Comparison of ENCODE assay signal across 9 cellular contexts in genomic region chr7:22672892-22673637, GRCh38. TPM values are rescaled to one million over a fixed set of nuclear protein-coding genes. Genes with fewer than 3 reads are reported as not detected.
A peak's percentile ranks its signal among the peaks of the same experiment; 100 is the strongest.
DNase-seq lines count a peak whose midpoint lies in the region; ATAC-seq and TF ChIP-seq lines count a peak whose summit lies in the region.
"Had no signal": no experiment of that assay in that cellular context is flagged by ENCODE, and none has a peak within 500 bp of the region (broad histone marks: within the 10 kb centered on the region; RNA-seq: fewer than 3 reads in every experiment).

No MANE protein-coding gene starts in this region.

- peak; percentile 74 for ATAC-seq in GM19372 (IDR thresholded peaks at IDR 0.05; ENCODE audit: low read depth, unreplicated experiment)
- peak; percentile 61 for ATAC-seq in HG03108 (IDR thresholded peaks at IDR 0.05; ENCODE audit: unreplicated experiment)
- ATAC-seq in activated B cell treated with CpG ODN at 0.5 μM for 24 hours (ENCODE audit: low read depth), result peak; percentile 57
- no peak for ATAC-seq in left lobe of liver

- H3K4me2 ChIP-seq in BLaER1 treated with 17β-estradiol and CSF1 and Interleukin-3, amounts not matched to agents 10 nM and 100 nM, result peak overlapping the region; percentile 33 to 85 (median 60)

- H4K20me1 ChIP-seq in BLaER1 treated with 17β-estradiol and CSF1 and Interleukin-3, amounts not matched to agents 10 nM and 100 nM, result no peaks in the 10 kb centered on the region

- peaks cover 13% of the 10 kb centered on the region for H3K36me3 Mint-ChIP-seq in activated B cell treated with CpG ODN at 0.5 μM for 24 hours (ENCODE audit: low read depth)
- peaks cover 1% of the 10 kb centered on the region for H3K36me3 Mint-ChIP-seq in chondrocyte (ENCODE audit: low read depth)

- CTCF ChIA-PET in activated B cell treated with CpG ODN at 0.5 μM for 24 hours (lab: Charles Lee), result interaction anchor here (0.8 to 4.0 kb wide), 6 partner anchors 11 to 112 kb away, joined by 3 to 39 read pairs (median 4); partner anchors contain the start of gene IL6

- no peaks in the 10 kb centered on the region; a peak in 1 of 22 replicates for H3K27me3 ChIP-seq in BLaER1 treated with 17β-estradiol and CSF1 and Interleukin-3, amounts not matched to agents 10 nM and 100 nM

- H3K27ac Mint-ChIP-seq in activated B cell treated with CpG ODN at 0.5 μM for 24 hours (peak overlapping the region; percentile 89), chondrocyte (ENCODE audit: unreplicated experiment) (no peak overlapping the region)

- DNase-seq in activated B cell treated with CpG ODN at 0.5 μM for 24 hours, result no peak
- no peak for DNase-seq in NCI-H1436 treated with DMSO at 0.1 percent for 48 hours (lab: John Stamatoyannopoulos, UW)
- no peak for DNase-seq in chondrocyte (ENCODE audit: low spot score)
- no peak for DNase-seq in SKM-1 treated with dmso at 0.1 percent for 144 hours (lab: John Stamatoyannopoulos, UW; ENCODE audit: unreplicated experiment)
- DNase-seq in left lobe of liver (ENCODE audit: low spot score), result no peak
- DNase-seq: small intestine had no signal

- H3K9ac ChIP-seq in BLaER1 treated with 17β-estradiol and CSF1 and Interleukin-3, amounts not matched to agents 10 nM and 100 nM, result no peak overlapping the region

- peaks cover 57 to 98% (median 60%) of the 10 kb centered on the region in 10 experiments for H3K4me1 ChIP-seq in BLaER1 treated with 17β-estradiol and CSF1 and Interleukin-3, amounts not matched to agents 10 nM and 100 nM

- H3K4me1 Mint-ChIP-seq in activated B cell treated with CpG ODN at 0.5 μM for 24 hours (peaks cover 93% of the 10 kb centered on the region), chondrocyte (ENCODE audit: low read depth) (peaks cover 38% of the 10 kb centered on the region)

- H3K27ac ChIP-seq in BLaER1 treated with 17β-estradiol and CSF1 and Interleukin-3, amounts not matched to agents 10 nM and 100 nM, result peak overlapping the region in 5 of 11 experiments; percentile 31 to 40 (median 36); a peak in 8 of 22 replicates

- POLR2A ChIA-PET in activated B cell treated with CpG ODN at 0.5 μM for 24 hours (lab: Charles Lee), result interaction anchor here (0.5 to 3.3 kb wide), 16 partner anchors 11 to 112 kb away, joined by 3 to 39 read pairs (median 4); partner anchors contain the start of gene IL6

- intact Hi-C loops in activated B cell treated with CpG ODN at 0.5 μM for 24 hours (cut with micrococcal nuclease), result loop anchor here (1.0 kb wide), 1 partner anchor 11 kb away; no protein-coding TSS in a partner anchor

- TF ChIP-seq CTCF in activated B cell treated with CpG ODN at 0.5 μM for 24 hours (IDR thresholded peaks at IDR 0.05) (no peak), chondrocyte (IDR thresholded peaks at IDR 0.05) (no peak)

- H3K4me3 ChIP-seq in BLaER1 treated with 17β-estradiol and CSF1 and Interleukin-3, amounts not matched to agents 10 nM and 100 nM, result no peak overlapping the region

- H3K9me3 ChIP-seq in BLaER1 treated with 17β-estradiol and CSF1 and Interleukin-3, amounts not matched to agents 10 nM and 100 nM (replicated peaks in 1 of 11), result peaks cover 0 to 12% (median 0%) of the 10 kb centered on the region in 11 experiments; a peak in 4 of 22 replicates

- peak overlapping the region; percentile 39 for H3K4me3 Mint-ChIP-seq in activated B cell treated with CpG ODN at 0.5 μM for 24 hours
- no peak overlapping the region for H3K4me3 Mint-ChIP-seq in chondrocyte (ENCODE audit: unreplicated experiment)

- no peaks in the 10 kb centered on the region for H3K36me3 ChIP-seq in BLaER1 treated with 17β-estradiol and CSF1 and Interleukin-3, amounts not matched to agents 10 nM and 100 nM

- H3K27me3 Mint-ChIP-seq in activated B cell treated with CpG ODN at 0.5 μM for 24 hours, result no peaks in the 10 kb centered on the region
- H3K27me3 Mint-ChIP-seq in chondrocyte (ENCODE audit: low read depth), result no peaks in the 10 kb centered on the region

- peaks cover 8% of the 10 kb centered on the region for H3K9me3 Mint-ChIP-seq in activated B cell treated with CpG ODN at 0.5 μM for 24 hours
- peaks cover under 1% of the 10 kb centered on the region for H3K9me3 Mint-ChIP-seq in chondrocyte (ENCODE audit: low read depth)

RNA-seq across cellular contexts. Expression of gene IL6, which starts 53.9 kb away (rescaled TPM):
- 64.4 and 72.3 TPM in 2 replicates for total RNA-seq in activated B cell treated with CpG ODN at 0.5 μM for 24 hours
- 0.45 to 0.82 TPM in 2 of 3 replicates, not detected in the other for total RNA-seq in chondrocyte
- not detected for total RNA-seq in left lobe of liver

Comparison
In these comparisons a context has a peak if more than half of its experiments do, and no peak if none do; other contexts are left out.
1. RNA of gene IL6, which starts 53.9 kb away (total RNA-seq): 64.4 to 72.3 TPM in activated B cell treated with CpG ODN at 0.5 μM for 24 hours; 0.45 to 0.82 TPM in chondrocyte and not detected in left lobe of liver (single experiment); every median in the first group is over 10 times any median in the second.